In genomic region chr15:85380860-85381535, GRCh38 we compare ENCODE assay signal across 8 cellular contexts. TPM values are rescaled to one million over a fixed set of nuclear protein-coding genes. Genes with fewer than 3 reads are reported as not detected.
DNase-seq lines count a peak whose midpoint lies in the region; ATAC-seq and TF ChIP-seq lines count a peak whose summit lies in the region.

No MANE protein-coding gene starts in this region.

- intact Hi-C loops in ascending aorta (cut with DNase I), result loop anchor here (1.0 to 2.0 kb wide), 3 partner anchors 23 to 50 kb away; no protein-coding TSS in a partner anchor

- H3K9ac ChIP-seq in iPS-20b (ENCODE audit: low read depth, low read length), result peak overlapping the region; percentile 60; the same call in 1 of the 2 replicates

- DNase-seq in NCI-H2196 (lab: John Stamatoyannopoulos, UW; ENCODE audit: unreplicated experiment), result peak; percentile 4
- no peak for DNase-seq in NCI-H2196 treated with DMSO at 0.1 percent for 48 hours (lab: John Stamatoyannopoulos, UW; ENCODE audit: unreplicated experiment)
- DNase-seq in T follicular helper cell (ENCODE audit: low read depth), result peak; percentile 43
- DNase-seq in ascending aorta (ENCODE audit: low spot score in 2 of 2), result peak in 1 of 2 donors; percentile 78
- peak in 3 of 4 experiments; percentile 7 to 39 (median 29) for DNase-seq in stimulated activated CD4-positive, alpha-beta T cell treated with anti-CD3 and anti-CD28 coated beads, Interleukin-1b, Interleukin-23, amount 100 ng/mL, for 24 hours (ENCODE audit: low read depth in 4 of 4, low spot score in 1 of 4)
- no peak for DNase-seq in middle frontal gyrus (ENCODE audit: extremely low spot score, low spot score)

- TF ChIP-seq CTCF in ascending aorta (IDR thresholded peaks at IDR 0.05), result no peak

- peak overlapping the region; percentile 92 for H3K27ac ChIP-seq in ascending aorta
- no peak overlapping the region for H3K27ac ChIP-seq in iPS-20b (ENCODE audit: low read length)

- H3K27me3 ChIP-seq in ascending aorta, result no peaks in the 10 kb centered on the region
- no peaks in the 10 kb centered on the region for H3K27me3 ChIP-seq in iPS-20b (ENCODE audit: insufficient read depth, low read length)

- no peaks in the 10 kb centered on the region for H3K9me3 ChIP-seq in ascending aorta
- no peaks in the 10 kb centered on the region for H3K9me3 ChIP-seq in iPS-20b (ENCODE audit: insufficient read depth, low read depth, low read length)

- peak overlapping the region; percentile 80 to 90 for H3K4me3 ChIP-seq in ascending aorta
- H3K4me3 ChIP-seq in iPS-20b (ENCODE audit: low read length), result peak overlapping the region; percentile 63

- H3K4me1 ChIP-seq in ascending aorta (peaks cover 0 to 10% of the 10 kb centered on the region in 2 donors), iPS-20b (ENCODE audit: insufficient read depth, low read length) (no peaks in the 10 kb centered on the region)

- no peaks in the 10 kb centered on the region for H3K36me3 ChIP-seq in ascending aorta
- no peaks in the 10 kb centered on the region for H3K36me3 ChIP-seq in iPS-20b (ENCODE audit: insufficient read depth, low read depth, low read length)

- ATAC-seq in HG03064 (IDR thresholded peaks at IDR 0.05; ENCODE audit: low read depth, unreplicated experiment), result peak; percentile 30

RNA-seq across cellular contexts. Expression of gene AKAP13, which starts 0.6 kb away (rescaled TPM):
- 74.3 TPM for total RNA-seq in ascending aorta

Comparison
In these comparisons a context has a peak if more than half of its experiments do, and no peak if none do; other contexts are left out.
1. DNase-seq: peak in NCI-H2196 (single experiment), T follicular helper cell (single experiment) and stimulated activated CD4-positive, alpha-beta T cell treated with anti-CD3 and anti-CD28 coated beads, Interleukin-1b, Interleukin-23, amount 100 ng/mL, for 24 hours (3 of 4); none in NCI-H2196 treated with DMSO at 0.1 percent for 48 hours (single experiment) and middle frontal gyrus (single experiment).